In the genomic region with DNA sequence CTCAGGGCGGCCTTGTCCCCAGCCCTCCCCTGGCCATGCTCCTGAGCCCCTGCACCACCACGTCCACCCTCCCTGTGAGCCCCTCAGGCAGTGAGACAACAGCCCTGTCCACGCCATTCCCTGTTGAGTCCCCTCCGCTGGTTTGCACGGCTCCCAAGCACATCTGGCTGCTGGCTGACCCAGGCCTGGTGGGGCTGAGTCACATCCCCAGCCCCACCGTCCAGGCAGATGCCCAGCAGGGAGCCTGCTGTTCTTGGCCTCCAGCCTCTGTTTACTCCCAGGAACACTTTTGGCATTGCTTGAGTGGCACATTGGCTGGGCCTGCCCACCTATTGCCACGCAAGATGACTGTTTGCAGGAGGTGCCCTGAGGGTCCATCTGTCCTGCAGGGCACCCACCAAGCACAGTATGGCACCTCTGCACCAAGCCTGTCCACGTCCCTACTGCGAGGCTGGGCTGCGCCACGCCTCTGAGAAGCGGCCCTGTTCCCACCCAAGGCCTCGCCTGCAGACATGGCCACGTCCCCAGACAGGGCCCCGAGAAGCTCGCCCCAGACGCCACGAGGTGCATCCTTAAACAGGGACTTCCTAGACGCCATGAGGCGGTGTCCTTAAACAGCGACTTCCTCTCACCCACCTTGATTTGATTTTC, we compare ENCODE assay signal across 17 cellular contexts. TPM values are rescaled to one million over a fixed set of nuclear protein-coding genes. Genes with fewer than 3 reads are reported as not detected.
DNase-seq lines count a peak whose midpoint lies in the region; ATAC-seq and TF ChIP-seq lines count a peak whose summit lies in the region.
"Had no signal": no experiment of that assay in that cellular context is flagged by ENCODE, and none has a peak within 500 bp of the region (broad histone marks: within the 10 kb centered on the region; RNA-seq: fewer than 3 reads in every experiment).

No MANE protein-coding gene starts in this region.

- no peaks in the 10 kb centered on the region for H3K36me3 ChIP-seq in spleen
- H3K36me3 ChIP-seq: gastrocnemius medialis, pancreas, SJSA1 had no signal

- H3K36me3 Mint-ChIP-seq in mesothelial cell of epicardium, result no peaks in the 10 kb centered on the region
- no peaks in the 10 kb centered on the region for H3K36me3 Mint-ChIP-seq in activated T-cell treated with anti-CD3 and anti-CD28 coated beads, Interleukin-2, amount 50 U/mL, for 4 hours (ENCODE audit: insufficient read depth)
- H3K36me3 Mint-ChIP-seq: type B pancreatic cell had no signal

- TF ChIP-seq POLR2A in spleen (IDR thresholded peaks at IDR 0.05), result no peak

- no peak for ATAC-seq in activated T-cell treated with anti-CD3 and anti-CD28 coated beads, Interleukin-2, amount 50 U/mL, for 4 hours
- ATAC-seq: activated T-helper 17 cell treated with anti-CD3 and anti-CD28 coated beads, Interleukin-2, amount 50 U/mL, for 72 hours; pancreas had no signal

- no peaks in the 10 kb centered on the region for H3K27me3 ChIP-seq in spleen (replicated peaks in 1 of 7)
- H3K27me3 ChIP-seq: dorsolateral prefrontal cortex, gastrocnemius medialis, pancreas, SJSA1 had no signal

- H3K4me3 ChIP-seq in spleen, result no peak overlapping the region
- H3K4me3 ChIP-seq: dorsolateral prefrontal cortex, gastrocnemius medialis, pancreas, SJSA1 had no signal

- WGBS in spleen, 5 donors, result 87 to 92% (median 90%) methylated on average over 18 to 21 of the region's 21 CpGs

- no peaks in the 10 kb centered on the region for H3K27me3 Mint-ChIP-seq in mesothelial cell of epicardium (ENCODE audit: low read depth)
- H3K27me3 Mint-ChIP-seq in activated T-cell treated with anti-CD3 and anti-CD28 coated beads, Interleukin-2, amount 50 U/mL, for 4 hours (ENCODE audit: low read depth), result peaks cover 2% of the 10 kb centered on the region
- H3K27me3 Mint-ChIP-seq: activated T-helper 17 cell treated with anti-CD3 and anti-CD28 coated beads, Interleukin-2, amount 50 U/mL, for 72 hours had no signal

- H3K4me1 ChIP-seq in spleen, result peaks cover 0 to 14% (median 4%) of the 10 kb centered on the region in 6 donors
- H3K4me1 ChIP-seq: gastrocnemius medialis, pancreas had no signal

- no peak for TF ChIP-seq CTCF in spleen (IDR thresholded peaks at IDR 0.05 in 8 of 11, conservative IDR thresholded peaks at IDR 0.05 in 3 of 11)
- no peak for TF ChIP-seq CTCF in mesothelial cell of epicardium (IDR thresholded peaks at IDR 0.05; ENCODE audit: unreplicated experiment)

- no peak overlapping the region for H3K27ac Mint-ChIP-seq in mesothelial cell of epicardium
- H3K27ac Mint-ChIP-seq: activated T-helper 17 cell treated with anti-CD3 and anti-CD28 coated beads, Interleukin-2, amount 50 U/mL, for 72 hours; type B pancreatic cell had no signal

- peaks cover 10% of the 10 kb centered on the region for H3K4me1 Mint-ChIP-seq in mesothelial cell of epicardium
- H3K4me1 Mint-ChIP-seq in activated T-cell treated with anti-CD3 and anti-CD28 coated beads, Interleukin-2, amount 50 U/mL, for 4 hours (ENCODE audit: low read depth), result no peaks in the 10 kb centered on the region
- H3K4me1 Mint-ChIP-seq: activated T-helper 17 cell treated with anti-CD3 and anti-CD28 coated beads, Interleukin-2, amount 50 U/mL, for 72 hours had no signal

- H3K9me3 Mint-ChIP-seq in mesothelial cell of epicardium, result no peaks in the 10 kb centered on the region
- no peaks in the 10 kb centered on the region for H3K9me3 Mint-ChIP-seq in activated T-cell treated with anti-CD3 and anti-CD28 coated beads, Interleukin-2, amount 50 U/mL, for 4 hours
- H3K9me3 Mint-ChIP-seq: activated T-helper 17 cell treated with anti-CD3 and anti-CD28 coated beads, Interleukin-2, amount 50 U/mL, for 72 hours; type B pancreatic cell had no signal

- H3K9me3 ChIP-seq in spleen, result no peaks in the 10 kb centered on the region
- H3K9me3 ChIP-seq: gastrocnemius medialis, pancreas, SJSA1 had no signal

- no peak overlapping the region for H3K27ac ChIP-seq in spleen
- H3K27ac ChIP-seq: gastrocnemius medialis, pancreas, SJSA1 had no signal

- DNase-seq in GM03348 (ENCODE audit: low spot score) (peak; percentile 75), RPMI7951 (ENCODE audit: low read depth) (peak; percentile 56), fibroblast of the conjunctiva (ENCODE audit: low read depth) (peak; percentile 47), spleen (peak; percentile 41), COLO829 (ENCODE audit: low spot score) (no peak), mesothelial cell of epicardium (ENCODE audit: low spot score in 2 of 2, unreplicated experiment in 2 of 2) (no peak), middle frontal gyrus (ENCODE audit: extremely low spot score, low spot score) (no peak)
- no peak for DNase-seq in activated T-cell treated with anti-CD3 and anti-CD28 coated beads, Interleukin-2, amount 50 U/mL, for 4 hours
- DNase-seq: activated CD4-positive, alpha-beta T cell treated with anti-CD3 and anti-CD28 coated beads, Interleukin-2, amount 50 U/mL, for 48 hours; NCI-H1092; NCI-H2227 treated with DMSO at 0.1 percent for 48 hours had no signal

- H3K4me3 Mint-ChIP-seq in mesothelial cell of epicardium, result no peak overlapping the region
- no peak overlapping the region for H3K4me3 Mint-ChIP-seq in activated T-cell treated with anti-CD3 and anti-CD28 coated beads, Interleukin-2, amount 50 U/mL, for 4 hours
- H3K4me3 Mint-ChIP-seq: activated T-helper 17 cell treated with anti-CD3 and anti-CD28 coated beads, Interleukin-2, amount 50 U/mL, for 72 hours; type B pancreatic cell had no signal

- intact Hi-C loops in spleen (cut with DNase I; ENCODE audit: low total_unique reads), result no loop called here

RNA-seq across cellular contexts. Expression of a gene that starts 48.4 kb away (rescaled TPM):
- 25.5 and 28.1 TPM in 2 replicates for total RNA-seq in RPMI7951 (2014; rRNA removed; shearing (Covaris generic))
- total RNA-seq in spleen (10 to 100 TPM; 24.7 to 41.3 (median 33.7) TPM), mesothelial cell of epicardium (36.4 to 41.8 TPM (median 41.0 TPM) in 3 replicates)
- polyA plus RNA-seq in spleen, result 10 to 100 TPM; 11.1 to 16.5 (median 11.7) TPM
- total RNA-seq in activated T-cell treated with anti-CD3 and anti-CD28 coated beads, Interleukin-2, amount 50 U/mL, for 4 hours, result 1 to 10 TPM; 5.8 to 8.8 (median 6.9) TPM

Comparison
In these comparisons a context has a peak if more than half of its experiments do, and no peak if none do; other contexts are left out.
1. DNase-seq: peak in GM03348 (single experiment), RPMI7951 (single experiment), fibroblast of the conjunctiva (single experiment) and spleen (single experiment); none in COLO829 (single experiment), mesothelial cell of epicardium (0 of 2), middle frontal gyrus (single experiment) and activated T-cell treated with anti-CD3 and anti-CD28 coated beads, Interleukin-2, amount 50 U/mL, for 4 hours (single experiment).